In genomic region chr16:8660841-8661301, GRCh38 we compare ENCODE assay signal across 8 cellular contexts. TPM values are rescaled to one million over a fixed set of nuclear protein-coding genes. Genes with fewer than 3 reads are reported as not detected.
DNase-seq lines count a peak whose midpoint lies in the region; ATAC-seq and TF ChIP-seq lines count a peak whose summit lies in the region.

No MANE protein-coding gene starts in this region.

- H3K4me1 Mint-ChIP-seq in natural killer cell = no peaks in the 10 kb centered on the region

- intact Hi-C loops in natural killer cell (cut with micrococcal nuclease) (loop anchor here (1.0 kb wide), 1 partner anchor 219 kb away; no protein-coding TSS in a partner anchor), upper lobe of right lung (cut with DNase I) (loop anchor here (10.0 kb wide), 1 partner anchor 214 kb away; no protein-coding TSS in a partner anchor)

- no peak overlapping the region for H3K4me3 Mint-ChIP-seq in natural killer cell

- H3K79me2 ChIP-seq in fibroblast of lung (ENCODE audit: control insufficient read depth, insufficient read depth, low read length) = no peaks in the 10 kb centered on the region

- no peak overlapping the region for H3K4me2 ChIP-seq in fibroblast of lung (ENCODE audit: extremely low read depth, insufficient read depth, low read length)

- H2AFZ ChIP-seq in fibroblast of lung (ENCODE audit: low read length) = no peak overlapping the region

- H3K36me3 ChIP-seq in fibroblast of lung (ENCODE audit: control insufficient read depth, insufficient read depth, low read length) (no peaks in the 10 kb centered on the region), upper lobe of right lung (peaks cover 20% of the 10 kb centered on the region)

- DNase-seq in DMS53 treated with DMSO at 0.1 percent for 48 hours (lab: John Stamatoyannopoulos, UW; ENCODE audit: unreplicated experiment) (peak; percentile 33), NCI-H774 (lab: John Stamatoyannopoulos, UW) (peak; percentile 58), fibroblast of lung (ENCODE audit: low read depth in 2 of 2) (peak; percentile 42 to 53), natural killer cell (peak; percentile 31), upper lobe of right lung (peak; percentile 75)
- peak; percentile 44 for DNase-seq in activated T-cell treated with anti-CD3 and anti-CD28 coated beads, Interleukin-2, amount 50 U/mL, for 1 hour

- peak; percentile 71 for ATAC-seq in HG03432 (IDR thresholded peaks at IDR 0.05; ENCODE audit: unreplicated experiment)
- ATAC-seq in natural killer cell = peak; percentile 46 to 60 (median 50)
- ATAC-seq in upper lobe of right lung = peak; percentile 88
- no peak for ATAC-seq in HG02763 (IDR thresholded peaks at IDR 0.05; ENCODE audit: unreplicated experiment)

- H3K4me1 ChIP-seq in fibroblast of lung (ENCODE audit: control insufficient read depth, extremely low read depth, insufficient read depth, low read length) (no peaks in the 10 kb centered on the region), upper lobe of right lung (no peaks in the 10 kb centered on the region)

- TF ChIP-seq CTCF in fibroblast of lung (conservative IDR thresholded peaks at IDR 0.05 in 1 of 2, IDR thresholded peaks at IDR 0.05 in 1 of 2; ENCODE audit: low read depth in 1 of 2, low read length in 2 of 2) (peak; percentile 54 to 75), natural killer cell (IDR thresholded peaks at IDR 0.05) (peak; percentile 13), upper lobe of right lung (IDR thresholded peaks at IDR 0.05) (peak; percentile 71)

- H3K9me3 ChIP-seq in fibroblast of lung (ENCODE audit: control insufficient read depth, insufficient read depth, low read depth, low read length) (no peaks in the 10 kb centered on the region), upper lobe of right lung (no peaks in the 10 kb centered on the region)

- no peaks in the 10 kb centered on the region for H3K9me3 Mint-ChIP-seq in natural killer cell

- H3K36me3 Mint-ChIP-seq in natural killer cell = no peaks in the 10 kb centered on the region

- H3K27ac Mint-ChIP-seq in natural killer cell = no peak overlapping the region

- no peak overlapping the region for H3K4me3 ChIP-seq in fibroblast of lung (replicated peaks in 1 of 4; ENCODE audit: control extremely low read depth in 1 of 4, insufficient read depth in 1 of 4, low read depth in 3 of 4, low read length in 4 of 4)
- H3K4me3 ChIP-seq in upper lobe of right lung = no peak overlapping the region

- H3K27me3 Mint-ChIP-seq in natural killer cell (ENCODE audit: low read depth in 2 of 2) = no peaks in the 10 kb centered on the region

- H3K27ac ChIP-seq in fibroblast of lung (ENCODE audit: insufficient read depth, low read length) (no peak overlapping the region), upper lobe of right lung (no peak overlapping the region)

- H3K27me3 ChIP-seq in fibroblast of lung (ENCODE audit: control insufficient read depth, insufficient read depth, low read length) (no peaks in the 10 kb centered on the region), upper lobe of right lung (no peaks in the 10 kb centered on the region)

- H3K9ac ChIP-seq in fibroblast of lung (ENCODE audit: insufficient read depth, low read length) = no peak overlapping the region

- H4K20me1 ChIP-seq in fibroblast of lung (ENCODE audit: control insufficient read depth, extremely low read depth, insufficient read depth, low read length) = no peaks in the 10 kb centered on the region

RNA-seq across cellular contexts. Expression of gene ABAT, which starts 13.5 kb away (rescaled TPM):
- total RNA-seq in fibroblast of lung (1.3 and 1.8 TPM in 2 replicates), natural killer cell (10 to 100 TPM; 11.0 to 13.4 (median 11.3) TPM), upper lobe of right lung (9.8 TPM)
- polyA plus RNA-seq in fibroblast of lung = 1.8 and 2.2 TPM in 2 replicates
- polyA plus RNA-seq in fibroblast of lung (2012) = 1.4 and 1.7 TPM in 2 replicates
- 1.5 and 1.6 TPM in 2 replicates for polyA minus RNA-seq in fibroblast of lung (ENCODE audit: low replicate concordance)

RNA-seq across cellular contexts. Expression of gene METTL22, which starts 39.4 kb away (rescaled TPM):
- total RNA-seq in fibroblast of lung (18.5 and 27.4 TPM in 2 replicates), natural killer cell (10 to 100 TPM; 27.1 to 45.8 (median 38.9) TPM), upper lobe of right lung (38.6 TPM)
- polyA plus RNA-seq in fibroblast of lung = 30.7 and 30.8 TPM in 2 replicates
- 32.6 and 34.5 TPM in 2 replicates for polyA plus RNA-seq in fibroblast of lung (2012)
- 84.7 and 86.2 TPM in 2 replicates for polyA minus RNA-seq in fibroblast of lung (ENCODE audit: low replicate concordance)

Comparison
In these comparisons a context has a peak if more than half of its experiments do, and no peak if none do; other contexts are left out.
1. CTCF ChIP-seq: peak in every context shown above with its lines; median percentile 71 in upper lobe of right lung; 64 in fibroblast of lung; 13 in natural killer cell.